Comparison of ENCODE assay signal across 14 cellular contexts in genomic region chr2:150482111-150482510, GRCh38. TPM values are rescaled to one million over a fixed set of nuclear protein-coding genes. Genes with fewer than 3 reads are reported as not detected.
DNase-seq lines count a peak whose midpoint lies in the region; ATAC-seq, FAIRE-seq and TF ChIP-seq lines count a peak whose summit lies in the region.
"Had no signal": no experiment of that assay in that cellular context is flagged by ENCODE, and none has a peak within 500 bp of the region (broad histone marks: within the 10 kb centered on the region; RNA-seq: fewer than 3 reads in every experiment).

No MANE protein-coding gene starts in this region.

- H3K9me3 Mint-ChIP-seq in nephron (no peaks in the 10 kb centered on the region), CD14-positive monocyte (peaks cover 0 to 12% (median 2%) of the 10 kb centered on the region in 7 donors)

- peak overlapping the region; percentile 94 for H3K4me2 ChIP-seq in endothelial cell of umbilical vein (ENCODE audit: insufficient read depth, low read length)

- in situ Hi-C loops in KBM-7 (cut with MboI; ENCODE audit: low pct_unique_long_range_greater_than_20kb, low sequenced_read_pairs), result no loop called here

- DNase-seq in HT-29 (ENCODE audit: low spot score), result peak; percentile 46
- DNase-seq in endothelial cell of umbilical vein (ENCODE audit: low read depth, low spot score), result peak; percentile 11
- no peak for DNase-seq in CD14-positive monocyte (ENCODE audit: low spot score)
- DNase-seq in DMS 273 treated with DMSO at 0.1 percent for 48 hours (lab: John Stamatoyannopoulos, UW), result no peak
- DNase-seq in KBM-7, result no peak
- DNase-seq: body of pancreas; effector memory CD4-positive, alpha-beta T cell; glutamatergic neuron; NCI-H2029 had no signal

- H3K9me1 ChIP-seq in endothelial cell of umbilical vein (replicated peaks; ENCODE audit: control insufficient read depth, extremely low read depth, insufficient read depth, low read length), result no peaks in the 10 kb centered on the region

- FAIRE-seq in endothelial cell of umbilical vein (lab: Jason Lieb, UNC), result no peak

- BruUV-seq in endothelial cell of umbilical vein (replicated peaks; lab: Mats Ljungman, UMichigan), result no TSS peak

- peak overlapping the region; percentile 66 for H3K9ac ChIP-seq in endothelial cell of umbilical vein (replicated peaks; ENCODE audit: extremely low read depth, insufficient read depth, low read length)

- no peaks in the 10 kb centered on the region for H3K9me3 ChIP-seq in endothelial cell of umbilical vein (replicated peaks; ENCODE audit: control insufficient read depth, insufficient read depth, low read length)
- H3K9me3 ChIP-seq: body of pancreas had no signal

- TF ChIP-seq CTCF in endothelial cell of umbilical vein (IDR thresholded peaks at IDR 0.05; ENCODE audit: extremely low read depth in 1 of 2, insufficient read depth in 1 of 2, low read depth in 1 of 2, low read length in 2 of 2) (no peak), nephron (IDR thresholded peaks at IDR 0.05; ENCODE audit: unreplicated experiment in 3 of 3) (no peak), CD14-positive monocyte (IDR thresholded peaks at IDR 0.05) (no peak)

- H3K4me1 Mint-ChIP-seq in nephron (peaks cover 75% of the 10 kb centered on the region), CD14-positive monocyte (peaks cover 9% of the 10 kb centered on the region)

- peaks cover 20% of the 10 kb centered on the region for H4K20me1 ChIP-seq in endothelial cell of umbilical vein (replicated peaks; ENCODE audit: control insufficient read depth, extremely low read depth, insufficient read depth, low read length)

- H3K27ac Mint-ChIP-seq in nephron (peak overlapping the region in 2 of 3 experiments; percentile 21 to 29), CD14-positive monocyte (no peak overlapping the region)

- CTCF ChIA-PET in endothelial cell of umbilical vein (lab: Charles Lee), result interaction anchor here (1.1 to 2.6 kb wide), 5 partner anchors 57 to 836 kb away, joined by 3 to 11 read pairs (median 6); no protein-coding TSS in a partner anchor

- TF ChIP-seq POLR2A in endothelial cell of umbilical vein (IDR thresholded peaks at IDR 0.05; ENCODE audit: low read depth, low read length), result no peak

- no peak overlapping the region for H2AFZ ChIP-seq in ACC112 (ENCODE audit: low read length, unreplicated experiment)
- no peak overlapping the region for H2AFZ ChIP-seq in endothelial cell of umbilical vein (ENCODE audit: low read depth, low read length)

- H3K79me2 ChIP-seq in ACC112 (ENCODE audit: control insufficient read depth, insufficient read depth, low read length, unreplicated experiment), result peaks cover 100% of the 10 kb centered on the region
- H3K79me2 ChIP-seq in endothelial cell of umbilical vein (ENCODE audit: control insufficient read depth, insufficient read depth, low read length), result peaks cover 100% of the 10 kb centered on the region

- peaks cover 56% of the 10 kb centered on the region for H3K36me3 ChIP-seq in ACC112 (ENCODE audit: insufficient read depth, low read length)
- peaks cover 0 to 30% of the 10 kb centered on the region in 2 experiments for H3K36me3 ChIP-seq in endothelial cell of umbilical vein (ENCODE audit: control insufficient read depth in 2 of 2, extremely low read depth in 1 of 2, insufficient read depth in 2 of 2, low read length in 2 of 2)

- H3K27me3 Mint-ChIP-seq in nephron (ENCODE audit: low read depth) (peaks cover 3% of the 10 kb centered on the region), CD14-positive monocyte (ENCODE audit: low read depth in 3 of 3) (peaks cover 29 to 37% (median 32%) of the 10 kb centered on the region in 3 donors)

- H3K27ac ChIP-seq in ACC112 (ENCODE audit: low read depth, low read length) (peak overlapping the region; percentile 72), endothelial cell of umbilical vein (ENCODE audit: insufficient read depth, low read depth, low read length) (peak overlapping the region; percentile 40)
- H3K27ac ChIP-seq: body of pancreas had no signal

- H3K4me3 Mint-ChIP-seq in nephron (peak overlapping the region in 1 of 3 experiments; percentile 38), CD14-positive monocyte (no peak overlapping the region)

- POLR2A ChIA-PET in endothelial cell of umbilical vein (lab: Charles Lee), result interaction anchor here (0.7 to 2.1 kb wide), 5 partner anchors 10 to 760 kb away, joined by 3 to 9 read pairs (median 4); no protein-coding TSS in a partner anchor

- peak overlapping the region; percentile 68 for H3K4me3 ChIP-seq in ACC112 (ENCODE audit: low read depth, low read length)
- H3K4me3 ChIP-seq in endothelial cell of umbilical vein (replicated peaks in 1 of 3; ENCODE audit: insufficient read depth in 1 of 3, low read depth in 1 of 3, low read length in 3 of 3), result peak overlapping the region in 1 of 3 experiments; percentile 22
- H3K4me3 ChIP-seq: body of pancreas had no signal

- H3K36me3 Mint-ChIP-seq in nephron (ENCODE audit: low read depth), result peaks cover 26% of the 10 kb centered on the region
- peaks cover 0 to 4% of the 10 kb centered on the region in 2 donors for H3K36me3 Mint-ChIP-seq in CD14-positive monocyte

- H3K27me3 ChIP-seq in ACC112 (ENCODE audit: insufficient read depth, low read length), result no peaks in the 10 kb centered on the region
- H3K27me3 ChIP-seq in endothelial cell of umbilical vein (ENCODE audit: control insufficient read depth in 2 of 2, insufficient read depth in 2 of 2, low read length in 2 of 2), result no peaks in the 10 kb centered on the region
- H3K27me3 ChIP-seq: body of pancreas had no signal

- peaks cover 70% of the 10 kb centered on the region for H3K4me1 ChIP-seq in ACC112 (ENCODE audit: control insufficient read depth, insufficient read depth, low read length, unreplicated experiment)
- peaks cover 73% of the 10 kb centered on the region for H3K4me1 ChIP-seq in endothelial cell of umbilical vein (ENCODE audit: control insufficient read depth, extremely low read depth, insufficient read depth, low read length)

- dilution Hi-C loops in endothelial cell of umbilical vein (cut with MboI; ENCODE audit: extremely low pct_ligation_motif_present, low sequenced_read_pairs), result loop anchor here (25.0 kb wide), 1 partner anchor 345 kb away; no protein-coding TSS in a partner anchor

- ATAC-seq in GM18907 (IDR thresholded peaks at IDR 0.05; ENCODE audit: unreplicated experiment), result no peak
- ATAC-seq: body of pancreas had no signal

- intact Hi-C loops in endothelial cell of umbilical vein (cut with micrococcal nuclease), result loop anchor here (10.0 kb wide), 1 partner anchor 497 kb away; no protein-coding TSS in a partner anchor
- intact Hi-C loops in CD14-positive monocyte (cut with micrococcal nuclease), result no loop called here

TF ChIP-seq in endothelial cell of umbilical vein, 7 proteins besides CTCF, POLR2A, EP300 and RAD21:
- no peak for TF ChIP-seq GATA2 (IDR thresholded peaks at IDR 0.05; ENCODE audit: insufficient read depth, insufficient read length, low read depth, low read length)
- no peak for TF ChIP-seq MAX (IDR thresholded peaks at IDR 0.05; ENCODE audit: insufficient read depth, insufficient read length)
- no peak for TF ChIP-seq JUN (IDR thresholded peaks at IDR 0.05; ENCODE audit: borderline replicate concordance, insufficient read depth, insufficient read length, low read depth)
- TF ChIP-seq FOS (IDR thresholded peaks at IDR 0.05; ENCODE audit: borderline replicate concordance, insufficient read depth, low read length), result no peak
- TF ChIP-seq POLR2AphosphoS5 (IDR thresholded peaks at IDR 0.05; ENCODE audit: insufficient read depth, low read depth, low read length), result no peak
- no peak for TF ChIP-seq EZH2 (IDR thresholded peaks at IDR 0.05; ENCODE audit: borderline replicate concordance, low read depth, low read length, severe bottlenecking)
- no peak for TF ChIP-seq MYC (IDR thresholded peaks at IDR 0.05; ENCODE audit: low read depth, low read length)

RNA-seq across cellular contexts. Expression of gene RND3, which starts 5.4 kb away (rescaled TPM):
- 48.0 and 63.4 TPM in 2 replicates for total RNA-seq in HT-29 (2014; rRNA removed; shearing (Covaris generic))
- total RNA-seq in endothelial cell of umbilical vein, result 132 and 158 TPM in 2 replicates
- 53.3 and 57.1 TPM in 2 replicates for polyA plus RNA-seq in endothelial cell of umbilical vein
- 107 and 123 TPM in 2 replicates for polyA plus RNA-seq in endothelial cell of umbilical vein (2011; cell fraction: cytosol; rRNA removed)
- 175 and 179 TPM in 2 replicates for polyA plus RNA-seq in endothelial cell of umbilical vein (2011; cell fraction: nucleus; rRNA removed)
- polyA plus RNA-seq in endothelial cell of umbilical vein (2012), result 190 and 258 TPM in 2 replicates
- 260 and 272 TPM in 2 replicates for polyA minus RNA-seq in endothelial cell of umbilical vein
- 15.0 TPM for polyA minus RNA-seq in endothelial cell of umbilical vein (2011; cell fraction: cytosol; rRNA and poly(A)+ RNA removed)
- polyA minus RNA-seq in endothelial cell of umbilical vein (2011; cell fraction: nucleus; rRNA and poly(A)+ RNA removed), result 211 and 223 TPM in 2 replicates
- polyA plus RNA-seq in CD14-positive monocyte, result not detected
- total RNA-seq: activated CD8-positive, alpha-beta memory T cell treated with anti-CD3 and anti-CD28 coated beads for 36 hours; OCI-LY7 had no signal

Comparison
In these comparisons a context has a peak if more than half of its experiments do, and no peak if none do; other contexts are left out.
1. DNase-seq: peak in HT-29 (single experiment) and endothelial cell of umbilical vein (single experiment); none in CD14-positive monocyte (single experiment), DMS 273 treated with DMSO at 0.1 percent for 48 hours (single experiment) and KBM-7 (single experiment).
2. H3K27ac Mint-ChIP-seq: peak in nephron (2 of 3); none in CD14-positive monocyte (0 of 7).